ENCODE assay signal across 8 cellular contexts in the genomic region with DNA sequence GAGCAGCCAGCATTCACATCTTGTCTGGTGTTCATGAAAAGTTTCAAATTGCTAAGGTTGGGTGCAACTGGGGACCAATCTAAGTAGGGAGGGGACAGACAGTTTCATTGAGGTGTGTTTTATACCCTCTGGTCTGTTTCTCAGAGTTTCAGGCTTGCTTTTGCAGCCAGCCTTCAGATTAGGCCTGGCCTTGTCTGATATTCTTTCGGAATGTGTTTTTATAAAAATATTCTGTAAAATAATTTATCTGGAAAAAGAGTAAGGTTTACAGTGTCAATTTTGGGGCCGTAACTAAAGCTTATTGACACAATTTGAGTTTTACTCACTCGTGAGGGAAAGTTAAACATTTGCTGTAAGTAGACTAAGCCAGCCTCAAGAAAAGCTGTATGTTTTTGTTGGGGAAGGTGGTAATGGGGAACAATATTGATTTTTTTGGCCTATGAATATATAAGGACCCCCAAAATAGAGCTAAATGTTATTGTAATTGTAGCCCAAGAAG. TPM values are rescaled to one million over a fixed set of nuclear protein-coding genes. Genes with fewer than 3 reads are reported as not detected.
DNase-seq lines count a peak whose midpoint lies in the region; TF ChIP-seq lines count a peak whose summit lies in the region.

No MANE protein-coding gene starts in this region.

- H3K9me3 ChIP-seq in OCI-LY3 (ENCODE audit: insufficient read depth, low read length): no peaks in the 10 kb centered on the region
- no peaks in the 10 kb centered on the region for H3K9me3 ChIP-seq in osteoblast (ENCODE audit: low read depth, low read length)

- H3K79me2 ChIP-seq in OCI-LY3 (ENCODE audit: low read length): peaks cover 73% of the 10 kb centered on the region
- H3K79me2 ChIP-seq in osteoblast (ENCODE audit: insufficient read depth, low read length): peaks cover 75% of the 10 kb centered on the region

- peaks cover 37% of the 10 kb centered on the region for H4K20me1 ChIP-seq in OCI-LY3 (ENCODE audit: insufficient read depth, low read length)
- peaks cover 47% of the 10 kb centered on the region for H4K20me1 ChIP-seq in osteoblast (ENCODE audit: insufficient read depth, low read length)

- H3K27me3 ChIP-seq in OCI-LY3 (ENCODE audit: low read depth, low read length) (no peaks in the 10 kb centered on the region), osteoblast (ENCODE audit: insufficient read depth, low read length) (no peaks in the 10 kb centered on the region)

- H3K4me2 ChIP-seq in OCI-LY3 (ENCODE audit: low read length) (peak overlapping the region; percentile 85), osteoblast (ENCODE audit: insufficient read depth, low read length) (peak overlapping the region; percentile 89)

- peak overlapping the region; percentile 88 for H3K9ac ChIP-seq in OCI-LY3 (ENCODE audit: low read length)

- H3K4me1 ChIP-seq in OCI-LY3 (ENCODE audit: low read length): peaks cover 25% of the 10 kb centered on the region
- peaks cover 4% of the 10 kb centered on the region for H3K4me1 ChIP-seq in osteoblast (ENCODE audit: insufficient read depth, low read length)

- H3K4me3 Mint-ChIP-seq in HFFc6: peak overlapping the region; percentile 94

- peak overlapping the region; percentile 70 for H3K27ac ChIP-seq in OCI-LY3 (ENCODE audit: low read length)
- H3K27ac ChIP-seq in osteoblast (ENCODE audit: low read depth, low read length): peak overlapping the region; percentile 92

- no peaks in the 10 kb centered on the region for H3K27me3 Mint-ChIP-seq in HFFc6 (ENCODE audit: insufficient read depth)

- H2AFZ ChIP-seq in OCI-LY3 (ENCODE audit: low read depth, low read length) (peak overlapping the region; percentile 56), osteoblast (ENCODE audit: low read length) (peak overlapping the region; percentile 95)

- peak overlapping the region; percentile 97 for H3K4me3 ChIP-seq in OCI-LY3 (ENCODE audit: low read length)
- H3K4me3 ChIP-seq in epithelial cell of proximal tubule (ENCODE audit: low read depth, low read length): peak overlapping the region; percentile 86
- H3K4me3 ChIP-seq in osteoblast (ENCODE audit: insufficient read depth, low read length): peak overlapping the region; percentile 97

- TF ChIP-seq CTCF in HFFc6 (IDR thresholded peaks at IDR 0.05): no peak
- TF ChIP-seq CTCF in OCI-LY3 (IDR thresholded peaks at IDR 0.05; ENCODE audit: low read depth, low read length): no peak
- TF ChIP-seq CTCF in epithelial cell of proximal tubule (conservative IDR thresholded peaks at IDR 0.05; ENCODE audit: low read depth, low read length): no peak
- TF ChIP-seq CTCF in osteoblast (IDR thresholded peaks at IDR 0.05; ENCODE audit: extremely low read depth, low read depth, low read length): no peak

- DNase-seq in NCI-H748 (lab: John Stamatoyannopoulos, UW; ENCODE audit: unreplicated experiment): peak; percentile 62
- no peak for DNase-seq in NCI-H748 treated with DMSO at 0.1 percent for 48 hours (lab: John Stamatoyannopoulos, UW)
- DNase-seq in HFFc6: no peak
- no peak for DNase-seq in epithelial cell of proximal tubule (ENCODE audit: low read depth)
- no peak for DNase-seq in osteoblast (ENCODE audit: insufficient read length, low spot score, missing footprints)
- DNase-seq in stimulated activated CD4-positive, alpha-beta T cell treated with anti-CD3 and anti-CD28 coated beads, Interleukin-1b, Interleukin-23, amount 100 ng/mL, for 48 hours: no peak
- DNase-seq in activated gamma-delta T cell (lab: John Stamatoyannopoulos, UW): no peak

- H3K9me3 Mint-ChIP-seq in HFFc6: no peaks in the 10 kb centered on the region

- H3K36me3 Mint-ChIP-seq in HFFc6 (ENCODE audit: low read depth): peaks cover 21% of the 10 kb centered on the region

- peak overlapping the region; percentile 92 for H3K27ac Mint-ChIP-seq in HFFc6

- H3K36me3 ChIP-seq in OCI-LY3 (replicated peaks; ENCODE audit: low read depth, low read length): peaks cover 6% of the 10 kb centered on the region
- H3K36me3 ChIP-seq in osteoblast (ENCODE audit: insufficient read depth, low read length): no peaks in the 10 kb centered on the region

- peaks cover 49% of the 10 kb centered on the region for H3K4me1 Mint-ChIP-seq in HFFc6 (ENCODE audit: low read depth)

RNA-seq across cellular contexts. Expression of a gene that starts 1.3 kb away (rescaled TPM):
- total RNA-seq in HFFc6 (2021; fragmentation: NEBNext Ultra II Directional; extraction: Animal tissue kit (Norgen Biotek cat#: 25700)): 10 to 100 TPM; 52.0 to 63.1 (median 57.4) TPM
- 38.0 and 45.6 TPM in 2 replicates for total RNA-seq in epithelial cell of proximal tubule
- total RNA-seq in osteoblast: 107 and 117 TPM in 2 replicates
